ENCODE assay signal across 1 cellular context in genomic region chr11:111446404-111447152, GRCh38.
A peak's percentile ranks its signal among the peaks of the same experiment; 100 is the strongest.
TF ChIP-seq lines count a peak whose summit lies in the region.

No MANE protein-coding gene starts in this region.

TF ChIP-seq in GM12878, 131 proteins besides CTCF, POLR2A, EP300 and RAD21 (continued from another document and continues in another):
- no peak for TF ChIP-seq ZNF687 (IDR thresholded peaks at IDR 0.05)
- no peak for TF ChIP-seq SP1 (IDR thresholded peaks at IDR 0.05; ENCODE audit: low read depth, low read length)
- no peak for TF ChIP-seq RELB (IDR thresholded peaks at IDR 0.05; ENCODE audit: low read depth)
- TF ChIP-seq ATF7 (IDR thresholded peaks at IDR 0.05; ENCODE audit: low read depth), result peak; percentile 69
- no peak for TF ChIP-seq MEF2A (IDR thresholded peaks at IDR 0.05; ENCODE audit: insufficient read depth, low read depth, low read length)
- no peak for TF ChIP-seq CUX1 (IDR thresholded peaks at IDR 0.05; ENCODE audit: insufficient replicate concordance, low read depth, low read length)
- TF ChIP-seq NKRF (conservative IDR thresholded peaks at IDR 0.05), result no peak
- no peak for TF ChIP-seq TCF12 (IDR thresholded peaks at IDR 0.05; ENCODE audit: low read depth, low read length)
- 0 out of 2 replicates have a peak, but pooled peaks have one; percentile 49 for TF ChIP-seq IRF4 (IDR thresholded peaks at IDR 0.05; ENCODE audit: low read depth, low read length)
- no peak for TF ChIP-seq POLR2AphosphoS2 (IDR thresholded peaks at IDR 0.05; ENCODE audit: low read depth, low read length)
- no peak for TF ChIP-seq TBL1XR1 (IDR thresholded peaks at IDR 0.05; ENCODE audit: low read depth, low read length)
- TF ChIP-seq CREB1 (IDR thresholded peaks at IDR 0.05; ENCODE audit: low read depth), result no peak
- no peak for TF ChIP-seq PAX8 (IDR thresholded peaks at IDR 0.05)
- no peak; the same call in 1 of the 2 replicates for TF ChIP-seq NRF1 (conservative IDR thresholded peaks at IDR 0.05; ENCODE audit: low read depth, low read length)
- peak; percentile 79 for TF ChIP-seq SPI1 (IDR thresholded peaks at IDR 0.05; ENCODE audit: borderline replicate concordance, insufficient read depth, low read depth, low read length)
- peak; percentile 86 for TF ChIP-seq HDGF (IDR thresholded peaks at IDR 0.05)
- TF ChIP-seq SMAD1 (IDR thresholded peaks at IDR 0.05; ENCODE audit: low read depth, partially characterized antibody), result no peak
- no peak for TF ChIP-seq MYC (IDR thresholded peaks at IDR 0.05; ENCODE audit: insufficient read depth, insufficient read length, insufficient replicate concordance, low read length, severe bottlenecking)
- TF ChIP-seq STAT1 (conservative IDR thresholded peaks at IDR 0.05), result no peak
- no peak for TF ChIP-seq SKIL (IDR thresholded peaks at IDR 0.05; ENCODE audit: low read depth, poor library complexity, severe bottlenecking)
- TF ChIP-seq GABPA (IDR thresholded peaks at IDR 0.05; ENCODE audit: low read depth), result peak; percentile 56; the same call in 1 of the 2 replicates
- TF ChIP-seq SIX5 (IDR thresholded peaks at IDR 0.05; ENCODE audit: low read depth, low read length, severe bottlenecking), result peak; percentile 27
- no peak for TF ChIP-seq KAT2A (conservative IDR thresholded peaks at IDR 0.05; ENCODE audit: control insufficient read depth, low read depth, low read length)
- TF ChIP-seq PML (IDR thresholded peaks at IDR 0.05; ENCODE audit: low read length), result no peak
- TF ChIP-seq CEBPZ (IDR thresholded peaks at IDR 0.05; ENCODE audit: low read depth, low read length), result no peak
- TF ChIP-seq HSF1 (IDR thresholded peaks at IDR 0.05; ENCODE audit: low read depth, low read length), result no peak
- TF ChIP-seq RBBP5 (conservative IDR thresholded peaks at IDR 0.05), result no peak
- TF ChIP-seq MTA3 (IDR thresholded peaks at IDR 0.05; ENCODE audit: borderline replicate concordance, low read length), result no peak
- peak; percentile 33; the same call in 1 of the 2 replicates for TF ChIP-seq CREM (IDR thresholded peaks at IDR 0.05; ENCODE audit: low read depth)
- no peak for TF ChIP-seq ESRRA (IDR thresholded peaks at IDR 0.05; ENCODE audit: low read length)
- TF ChIP-seq USF1 (IDR thresholded peaks at IDR 0.05; ENCODE audit: borderline replicate concordance, extremely low read length, insufficient read depth, low read depth, low read length), result no peak
- TF ChIP-seq ATF2 (IDR thresholded peaks at IDR 0.05; ENCODE audit: low read length), result no peak
- TF ChIP-seq YBX1 (IDR thresholded peaks at IDR 0.05), result no peak
- no peak for TF ChIP-seq SIN3A (IDR thresholded peaks at IDR 0.05; ENCODE audit: low read depth, low read length)
